8 cellular contexts compared by ENCODE assay signal in genomic region chr1:156025873-156026272, GRCh38. TPM values are rescaled to one million over a fixed set of nuclear protein-coding genes. Genes with fewer than 3 reads are reported as not detected.
DNase-seq lines count a peak whose midpoint lies in the region; ATAC-seq and TF ChIP-seq lines count a peak whose summit lies in the region.

No MANE protein-coding gene starts in this region.

- no peak overlapping the region for H3K4me3 Mint-ChIP-seq in T-helper 17 cell
- H3K4me3 Mint-ChIP-seq in naive thymus-derived CD4-positive, alpha-beta T cell, result peak overlapping the region in 1 of 10 donors; percentile 55

- intact Hi-C loops in dorsolateral prefrontal cortex (cut with DNase I), result no loop called here
- intact Hi-C loops in naive thymus-derived CD4-positive, alpha-beta T cell (cut with micrococcal nuclease), result loop anchor here in 1 of 2 donors (1.0 kb wide), 1 partner anchor 27 kb away; the partner anchor contains the start of gene UBQLN4

- H3K27ac Mint-ChIP-seq in T-helper 17 cell, result no peak overlapping the region
- no peak overlapping the region for H3K27ac Mint-ChIP-seq in naive thymus-derived CD4-positive, alpha-beta T cell

- H3K27ac ChIP-seq in dorsolateral prefrontal cortex, result no peak overlapping the region
- H3K27ac ChIP-seq in naive thymus-derived CD4-positive, alpha-beta T cell (ENCODE audit: low read depth, low read length), result no peak overlapping the region

- no peaks in the 10 kb centered on the region for H3K36me3 ChIP-seq in naive thymus-derived CD4-positive, alpha-beta T cell (ENCODE audit: control insufficient read depth in 2 of 3, insufficient read depth in 3 of 3, low read length in 3 of 3)

- peaks cover 0 to 3% of the 10 kb centered on the region in 2 donors for H3K4me1 ChIP-seq in naive thymus-derived CD4-positive, alpha-beta T cell (ENCODE audit: control insufficient read depth in 2 of 2, insufficient read depth in 2 of 2, low read length in 2 of 2)

- peaks cover 8% of the 10 kb centered on the region for H3K4me1 Mint-ChIP-seq in T-helper 17 cell
- H3K4me1 Mint-ChIP-seq in naive thymus-derived CD4-positive, alpha-beta T cell, result peaks cover 6 to 22% (median 19%) of the 10 kb centered on the region in 7 donors

- H3K9me3 ChIP-seq in T-helper 17 cell (ENCODE audit: control insufficient read depth, low read length, poor library complexity, severe bottlenecking), result no peaks in the 10 kb centered on the region
- no peaks in the 10 kb centered on the region for H3K9me3 ChIP-seq in naive thymus-derived CD4-positive, alpha-beta T cell (ENCODE audit: control insufficient read depth in 2 of 3, low read length in 3 of 3)

- peak in 32 of 56 donors; percentile 11 to 55 (median 29) for TF ChIP-seq CTCF in dorsolateral prefrontal cortex (IDR thresholded peaks at IDR 0.05 in 54 of 56, conservative IDR thresholded peaks at IDR 0.05 in 2 of 56; ENCODE audit: low read depth in 1 of 56, partially characterized antibody in 56 of 56)

- no peaks in the 10 kb centered on the region for H3K27me3 ChIP-seq in dorsolateral prefrontal cortex
- H3K27me3 ChIP-seq in naive thymus-derived CD4-positive, alpha-beta T cell (ENCODE audit: control insufficient read depth in 2 of 2, insufficient read depth in 2 of 2, low read length in 2 of 2), result no peaks in the 10 kb centered on the region

- DNase-seq in D341Med (ENCODE audit: low spot score), result peak; percentile 88
- peak; percentile 17 for DNase-seq in Jurkat, Clone E6-1 (ENCODE audit: low read depth, low spot score)
- DNase-seq in T-helper 17 cell, result peak in 1 of 3 donors; percentile 17
- no peak for DNase-seq in dorsolateral prefrontal cortex
- DNase-seq in naive thymus-derived CD4-positive, alpha-beta T cell, result peak in 4 of 9 donors; percentile 13 to 27 (median 18)
- DNase-seq in NCI-H2171 treated with DMSO at 0.1 percent for 48 hours (lab: John Stamatoyannopoulos, UW), result no peak

- H3K9me3 Mint-ChIP-seq in naive thymus-derived CD4-positive, alpha-beta T cell, result no peaks in the 10 kb centered on the region

- no peak overlapping the region for H3K4me3 ChIP-seq in Jurkat, Clone E6-1 (ENCODE audit: low read length)
- no peak overlapping the region for H3K4me3 ChIP-seq in dorsolateral prefrontal cortex
- no peak overlapping the region for H3K4me3 ChIP-seq in naive thymus-derived CD4-positive, alpha-beta T cell (ENCODE audit: low read length)

- CTCF ChIA-PET in naive thymus-derived CD4-positive, alpha-beta T cell (lab: Charles Lee), result interaction anchor here (0.6 kb wide), 1 partner anchor 10 kb away, joined by 3 read pairs; no protein-coding TSS in a partner anchor

- POLR2A ChIA-PET in naive thymus-derived CD4-positive, alpha-beta T cell (lab: Charles Lee), result no interaction called here

- no peaks in the 10 kb centered on the region for H3K27me3 Mint-ChIP-seq in T-helper 17 cell
- H3K27me3 Mint-ChIP-seq in naive thymus-derived CD4-positive, alpha-beta T cell, result peaks cover 0 to 17% (median 0%) of the 10 kb centered on the region in 5 donors

- peaks cover 3% of the 10 kb centered on the region for H3K36me3 Mint-ChIP-seq in T-helper 17 cell (ENCODE audit: low read depth)
- no peaks in the 10 kb centered on the region for H3K36me3 Mint-ChIP-seq in naive thymus-derived CD4-positive, alpha-beta T cell

- ATAC-seq in T-helper 17 cell, result peak; percentile 85
- ATAC-seq in naive thymus-derived CD4-positive, alpha-beta T cell, result peak; percentile 80
- ATAC-seq in GM21825 (IDR thresholded peaks at IDR 0.05; ENCODE audit: unreplicated experiment), result no peak
- ATAC-seq in HG02938 (IDR thresholded peaks at IDR 0.05; ENCODE audit: unreplicated experiment), result no peak

RNA-seq across cellular contexts. Expression of gene SSR2, which starts 5.1 kb away (rescaled TPM):
- polyA plus RNA-seq in Jurkat, Clone E6-1 (2012; ENCODE audit: insufficient read depth, insufficient read length), result 195 TPM
- 100 to 1,000 TPM; 217 to 234 TPM for total RNA-seq in T-helper 17 cell
- total RNA-seq in dorsolateral prefrontal cortex, result 10 to 100 TPM; 55.2 to 94.2 (median 71.4) TPM
- 100 to 1,000 TPM; 207 to 278 (median 256) TPM for total RNA-seq in naive thymus-derived CD4-positive, alpha-beta T cell
- polyA plus RNA-seq in naive thymus-derived CD4-positive, alpha-beta T cell, result 100 to 1,000 TPM; 366 to 393 TPM

RNA-seq across cellular contexts. Expression of gene UBQLN4, which starts 27.7 kb away (rescaled TPM):
- polyA plus RNA-seq in Jurkat, Clone E6-1 (2012; ENCODE audit: insufficient read depth, insufficient read length), result 23.1 TPM
- total RNA-seq in T-helper 17 cell, result 10 to 100 TPM; 21.9 to 22.7 TPM
- 10 to 100 TPM; 43.3 to 88.3 (median 64.8) TPM for total RNA-seq in dorsolateral prefrontal cortex
- 10 to 100 TPM; 16.2 to 37.6 (median 31.3) TPM for total RNA-seq in naive thymus-derived CD4-positive, alpha-beta T cell
- 1 to 10 TPM; 6.7 to 9.9 TPM for polyA plus RNA-seq in naive thymus-derived CD4-positive, alpha-beta T cell

RNA-seq across cellular contexts. Expression of gene LAMTOR2, which starts 28.7 kb away (rescaled TPM):
- polyA plus RNA-seq in Jurkat, Clone E6-1 (2012; ENCODE audit: insufficient read depth, insufficient read length), result 138 TPM
- total RNA-seq in T-helper 17 cell (10 to 100 TPM; 19.4 to 21.4 TPM), dorsolateral prefrontal cortex (10 to 100 TPM; 26.8 to 59.6 (median 43.5) TPM)
- total RNA-seq in naive thymus-derived CD4-positive, alpha-beta T cell, result 10 to 100 TPM; 13.3 to 66.1 (median 27.9) TPM
- 10 to 100 TPM; 90.1 to 97.9 TPM for polyA plus RNA-seq in naive thymus-derived CD4-positive, alpha-beta T cell

RNA-seq across cellular contexts. Expression of gene RAB25, which starts 35.1 kb away (rescaled TPM):
- polyA plus RNA-seq in Jurkat, Clone E6-1 (2012; ENCODE audit: insufficient read depth, insufficient read length), result not detected
- total RNA-seq in T-helper 17 cell (1 to 10 TPM; 1.4 to 1.8 TPM), dorsolateral prefrontal cortex (1 to 10 TPM in 44 of 120 experiments, under 1 TPM in 36, not detected in 40; 0.44 to 3.3 (median 1.0) TPM)
- total RNA-seq in naive thymus-derived CD4-positive, alpha-beta T cell, result 1 to 10 TPM in 4 of 5 experiments, not detected in 1; 1.1 to 2.7 (median 2.2) TPM
- polyA plus RNA-seq in naive thymus-derived CD4-positive, alpha-beta T cell, result 1 to 10 TPM; 1.5 to 1.8 TPM

RNA-seq across cellular contexts. Expression of gene ARHGEF2, which starts 47.5 kb away (rescaled TPM):
- 159 TPM for polyA plus RNA-seq in Jurkat, Clone E6-1 (2012; ENCODE audit: insufficient read depth, insufficient read length)
- total RNA-seq in T-helper 17 cell (100 to 1,000 TPM in 1 of 2 donors, 10 to 100 TPM in 1; 86.1 to 123 TPM), dorsolateral prefrontal cortex (100 to 1,000 TPM; 113 to 323 (median 165) TPM)
- 100 to 1,000 TPM; 108 to 236 (median 182) TPM for total RNA-seq in naive thymus-derived CD4-positive, alpha-beta T cell
- polyA plus RNA-seq in naive thymus-derived CD4-positive, alpha-beta T cell, result 10 to 100 TPM; 17.0 to 28.5 TPM

Comparison
In these comparisons a context has a peak if more than half of its experiments do, and no peak if none do; other contexts are left out.
1. DNase-seq: peak in D341Med (single experiment) and Jurkat, Clone E6-1 (single experiment); none in dorsolateral prefrontal cortex (0 of 10) and NCI-H2171 treated with DMSO at 0.1 percent for 48 hours (single experiment).
2. ATAC-seq: peak in T-helper 17 cell (single experiment) and naive thymus-derived CD4-positive, alpha-beta T cell (single experiment); none in GM21825 (single experiment) and HG02938 (single experiment).